ENCODE assay signal across 9 cellular contexts in the genomic region with DNA sequence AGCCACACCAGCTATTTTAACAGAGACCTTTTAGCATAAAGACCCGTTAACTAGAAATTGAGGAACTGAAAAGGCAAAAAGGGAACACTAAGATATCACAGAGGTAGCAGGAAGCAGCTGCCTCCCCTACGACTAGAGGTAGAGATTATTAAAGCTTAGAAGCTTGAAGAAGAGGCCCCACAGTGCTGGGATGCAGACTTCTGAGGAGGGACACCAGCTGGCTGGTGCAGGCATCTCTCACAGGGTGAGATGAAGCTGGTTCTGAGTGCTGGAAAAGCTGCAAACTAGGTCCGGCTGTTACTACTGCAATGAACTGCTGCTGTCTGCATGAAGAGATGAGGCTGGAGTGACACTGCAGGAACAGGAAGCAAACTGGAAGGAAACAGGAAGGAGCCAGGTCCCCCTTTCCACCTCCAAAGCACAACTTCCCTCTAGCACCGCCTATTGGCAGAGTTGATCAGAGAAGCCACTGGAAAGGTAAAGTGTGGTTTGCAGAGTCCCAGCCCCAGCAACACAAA.
A peak's percentile ranks its signal among the peaks of the same experiment; 100 is the strongest.
DNase-seq lines count a peak whose midpoint lies in the region; ATAC-seq, FAIRE-seq and TF ChIP-seq lines count a peak whose summit lies in the region.
"Had no signal": no experiment of that assay in that cellular context is flagged by ENCODE, and none has a peak within 500 bp of the region (broad histone marks: within the 10 kb centered on the region; RNA-seq: fewer than 3 reads in every experiment).

No MANE protein-coding gene starts in this region.

- no peak for FAIRE-seq in urothelium cell line (lab: Jason Lieb, UNC)

- peak; percentile 33 for DNase-seq in MCF 10A (ENCODE audit: unreplicated experiment)
- no peak for DNase-seq in mammary epithelial cell
- peak; percentile 62 for DNase-seq in Jurkat, Clone E6-1 (ENCODE audit: low read depth, low spot score)
- peak; percentile 27 to 33 for DNase-seq in activated T-cell treated with anti-CD3 and anti-CD28 coated beads, Interleukin-2, amount 50 U/mL, for 48 hours
- peak; percentile 32 for DNase-seq in urothelium cell line (ENCODE audit: low spot score)
- no peak for DNase-seq in cerebellar nuclear complex (lab: John Stamatoyannopoulos, UW)
- no peak for DNase-seq in NCI-H2196 treated with DMSO at 0.1 percent for 48 hours (lab: John Stamatoyannopoulos, UW; ENCODE audit: unreplicated experiment)

- ATAC-seq in GM21786 (IDR thresholded peaks at IDR 0.05; ENCODE audit: unreplicated experiment), result peak; percentile 95

- TF ChIP-seq CTCF in MCF 10A (IDR thresholded peaks at IDR 0.05; ENCODE audit: unreplicated experiment) (no peak), mammary epithelial cell (conservative IDR thresholded peaks at IDR 0.05 in 1 of 2, IDR thresholded peaks at IDR 0.05 in 1 of 2; ENCODE audit: extremely low read depth in 1 of 2, insufficient read depth in 1 of 2, low read depth in 1 of 2, low read length in 2 of 2) (peak in 1 of 2 donors; percentile 5)

- H3K27me3 ChIP-seq in mammary epithelial cell (ENCODE audit: insufficient read depth, low read length), result no peaks in the 10 kb centered on the region

- H3K36me3 ChIP-seq in mammary epithelial cell (ENCODE audit: insufficient read depth, low read length), result no peaks in the 10 kb centered on the region

- H2AFZ ChIP-seq in mammary epithelial cell (ENCODE audit: low read depth, low read length), result no peak overlapping the region

- POLR2A ChIA-PET in MCF 10A (lab: Yijun Ruan, JAX), result interaction anchor here (0.6 kb wide), 2 partner anchors 32 to 977 kb away, joined by 3 read pairs; no protein-coding TSS in a partner anchor

- H3K27ac Mint-ChIP-seq in MCF 10A (ENCODE audit: low read depth, unreplicated experiment), result no peak overlapping the region
- H3K27ac Mint-ChIP-seq: brain had no signal

- 71% methylated on average over 4 of the region's 4 CpGs for WGBS in mammary epithelial cell (ENCODE audit: low coverage, missing lambda C conversion rate)

- no peaks in the 10 kb centered on the region for H3K9me3 ChIP-seq in mammary epithelial cell (replicated peaks; ENCODE audit: insufficient read depth, low read length)

- H3K79me2 ChIP-seq in mammary epithelial cell (ENCODE audit: insufficient read depth, low read length), result no peaks in the 10 kb centered on the region

- in situ Hi-C loops in mammary epithelial cell (cut with MboI; ENCODE audit: low sequenced_read_pairs in 2 of 2), result no loop called here

- no peaks in the 10 kb centered on the region for H3K36me3 Mint-ChIP-seq in MCF 10A (ENCODE audit: insufficient read depth, unreplicated experiment)
- H3K36me3 Mint-ChIP-seq: brain had no signal

- no peaks in the 10 kb centered on the region for H3K4me1 ChIP-seq in mammary epithelial cell (ENCODE audit: insufficient read depth, low read length)

- H4K20me1 ChIP-seq in mammary epithelial cell (ENCODE audit: insufficient read depth, low read length), result no peaks in the 10 kb centered on the region

- dilution Hi-C loops in mammary epithelial cell (cut with HindIII; ENCODE audit: low sequenced_read_pairs), result no loop called here

- CTCF ChIA-PET in MCF 10A (lab: Yijun Ruan, JAX) (no interaction called here), mammary epithelial cell (lab: Charles Lee; ENCODE audit: low non-redundant PET) (no interaction called here)

- intact Hi-C loops in MCF 10A (cut with micrococcal nuclease), result no loop called here
- intact Hi-C loops in mammary epithelial cell (cut with micrococcal nuclease), result no loop called here

- no TSS peak for BruUV-seq in MCF 10A (replicated peaks; lab: Mats Ljungman, UMichigan)
- no TSS peak for BruUV-seq in mammary epithelial cell (replicated peaks; lab: Mats Ljungman, UMichigan)

- H3K27me3 Mint-ChIP-seq in MCF 10A (ENCODE audit: insufficient read depth, unreplicated experiment), result no peaks in the 10 kb centered on the region

- no peak overlapping the region for H3K4me3 ChIP-seq in mammary epithelial cell (replicated peaks in 1 of 3; ENCODE audit: insufficient read depth in 1 of 3, low read depth in 2 of 3, low read length in 3 of 3)
- H3K4me3 ChIP-seq in Jurkat, Clone E6-1 (ENCODE audit: low read length), result peak overlapping the region; percentile 9

- no peak overlapping the region for H3K4me2 ChIP-seq in mammary epithelial cell (ENCODE audit: insufficient read depth, low read depth, low read length)

- H3K4me1 Mint-ChIP-seq in MCF 10A (ENCODE audit: insufficient read depth, unreplicated experiment), result no peaks in the 10 kb centered on the region
- H3K4me1 Mint-ChIP-seq: brain had no signal

- no peak overlapping the region for H3K27ac ChIP-seq in mammary epithelial cell (ENCODE audit: insufficient read depth, low read depth, low read length)

- H3K9me3 Mint-ChIP-seq in MCF 10A (ENCODE audit: unreplicated experiment), result no peaks in the 10 kb centered on the region

- peak overlapping the region; percentile 35 for H3K4me3 Mint-ChIP-seq in MCF 10A (ENCODE audit: unreplicated experiment)
- H3K4me3 Mint-ChIP-seq: brain had no signal

- H3K9ac ChIP-seq in mammary epithelial cell (ENCODE audit: insufficient read depth, low read length), result no peak overlapping the region

Comparison
In these comparisons a context has a peak if more than half of its experiments do, and no peak if none do; other contexts are left out.
1. DNase-seq: peak in MCF 10A (single experiment), Jurkat, Clone E6-1 (single experiment), activated T-cell treated with anti-CD3 and anti-CD28 coated beads, Interleukin-2, amount 50 U/mL, for 48 hours (2 of 2) and urothelium cell line (single experiment); none in mammary epithelial cell (single experiment), cerebellar nuclear complex (0 of 2) and NCI-H2196 treated with DMSO at 0.1 percent for 48 hours (single experiment).